ENCODE assay signal across 9 cellular contexts in genomic region chr6:159716247-159717086, GRCh38. TPM values are rescaled to one million over a fixed set of nuclear protein-coding genes. Genes with fewer than 3 reads are reported as not detected.
DNase-seq lines count a peak whose midpoint lies in the region; ATAC-seq and TF ChIP-seq lines count a peak whose summit lies in the region.
"Had no signal": no experiment of that assay in that cellular context is flagged by ENCODE, and none has a peak within 500 bp of the region (broad histone marks: within the 10 kb centered on the region; RNA-seq: fewer than 3 reads in every experiment).

No MANE protein-coding gene starts in this region.

- no peaks in the 10 kb centered on the region for H3K27me3 ChIP-seq in endodermal cell (ENCODE audit: control insufficient read depth, insufficient read depth, low read length, poor library complexity, severe bottlenecking)

- no peak overlapping the region for H3K9ac ChIP-seq in endodermal cell (ENCODE audit: extremely low read depth, low read length, poor library complexity, severe bottlenecking)

- H3K27ac Mint-ChIP-seq in natural killer cell treated with Interleukin-12 subunit alpha and Interleukin-12 subunit beta and Interleukin-15 and Interleukin-18, amount 100 ng/mL, for 72 hours = peak overlapping the region in 1 of 2 donors; percentile 88
- H3K27ac Mint-ChIP-seq in endodermal cell = no peak overlapping the region
- H3K27ac Mint-ChIP-seq: IgD-negative memory B cell had no signal

- peak; percentile 99 for DNase-seq in AG10803 (ENCODE audit: low read depth)
- DNase-seq in NCI-H460 (ENCODE audit: extremely low read depth, low read depth) = peak; percentile 31
- peak; percentile 95 for DNase-seq in epithelial cell of proximal tubule (ENCODE audit: low read depth)
- DNase-seq in natural killer cell treated with Interleukin-12 subunit alpha and Interleukin-12 subunit beta and Interleukin-15 and Interleukin-18, amount 100 ng/mL, for 72 hours (ENCODE audit: low spot score) = no peak
- DNase-seq in endodermal cell = no peak
- DNase-seq in OCI-M2 (lab: John Stamatoyannopoulos, UW; ENCODE audit: unreplicated experiment) = no peak
- no peak for DNase-seq in DMS153 treated with DMSO at 0.1 percent for 48 hours (lab: John Stamatoyannopoulos, UW; ENCODE audit: unreplicated experiment)

- H3K4me3 Mint-ChIP-seq in natural killer cell treated with Interleukin-12 subunit alpha and Interleukin-12 subunit beta and Interleukin-15 and Interleukin-18, amount 100 ng/mL, for 72 hours = peak overlapping the region; percentile 19
- H3K4me3 Mint-ChIP-seq in endodermal cell = no peak overlapping the region
- H3K4me3 Mint-ChIP-seq: IgD-negative memory B cell had no signal

- WGBS in endodermal cell (ENCODE audit: insufficient coverage in 1 of 2, insufficient read length in 1 of 2), 2 experiments = 92 to 100% methylated on average over 1 to 5 of the region's 5 CpGs

- no peaks in the 10 kb centered on the region for H3K9me3 ChIP-seq in endodermal cell (ENCODE audit: control insufficient read depth, low read length)

- no peaks in the 10 kb centered on the region for H3K9me3 Mint-ChIP-seq in natural killer cell treated with Interleukin-12 subunit alpha and Interleukin-12 subunit beta and Interleukin-15 and Interleukin-18, amount 100 ng/mL, for 72 hours
- no peaks in the 10 kb centered on the region for H3K9me3 Mint-ChIP-seq in endodermal cell
- H3K9me3 Mint-ChIP-seq: IgD-negative memory B cell had no signal

- peak overlapping the region; percentile 32 for H3K4me3 ChIP-seq in AG10803 (ENCODE audit: low read length)
- peak overlapping the region; percentile 5 for H3K4me3 ChIP-seq in epithelial cell of proximal tubule (ENCODE audit: low read depth, low read length)
- no peak overlapping the region for H3K4me3 ChIP-seq in endodermal cell (ENCODE audit: low read length)

- peaks cover 16 to 34% of the 10 kb centered on the region in 2 donors for H3K4me1 Mint-ChIP-seq in natural killer cell treated with Interleukin-12 subunit alpha and Interleukin-12 subunit beta and Interleukin-15 and Interleukin-18, amount 100 ng/mL, for 72 hours (ENCODE audit: low read depth in 2 of 2)
- peaks cover 11% of the 10 kb centered on the region for H3K4me1 Mint-ChIP-seq in endodermal cell

- H3K27me3 Mint-ChIP-seq in natural killer cell treated with Interleukin-12 subunit alpha and Interleukin-12 subunit beta and Interleukin-15 and Interleukin-18, amount 100 ng/mL, for 72 hours = no peaks in the 10 kb centered on the region
- no peaks in the 10 kb centered on the region for H3K27me3 Mint-ChIP-seq in endodermal cell (ENCODE audit: insufficient read depth)
- H3K27me3 Mint-ChIP-seq: IgD-negative memory B cell had no signal

- no peak overlapping the region for H3K27ac ChIP-seq in endodermal cell (ENCODE audit: low read depth, low read length)

- ATAC-seq in natural killer cell treated with Interleukin-12 subunit alpha and Interleukin-12 subunit beta and Interleukin-15 and Interleukin-18, amount 100 ng/mL, for 72 hours = peak; percentile 60 to 88
- no peak for ATAC-seq in GM18909 (IDR thresholded peaks at IDR 0.05; ENCODE audit: poor library complexity, unreplicated experiment)

- peaks cover 6% of the 10 kb centered on the region for H3K36me3 Mint-ChIP-seq in natural killer cell treated with Interleukin-12 subunit alpha and Interleukin-12 subunit beta and Interleukin-15 and Interleukin-18, amount 100 ng/mL, for 72 hours
- H3K36me3 Mint-ChIP-seq in endodermal cell (ENCODE audit: low read depth) = no peaks in the 10 kb centered on the region
- H3K36me3 Mint-ChIP-seq: IgD-negative memory B cell had no signal

- TF ChIP-seq CTCF in AG10803 (conservative IDR thresholded peaks at IDR 0.05; ENCODE audit: low read length) (peak; percentile 28), epithelial cell of proximal tubule (conservative IDR thresholded peaks at IDR 0.05; ENCODE audit: low read depth, low read length) (no peak), endodermal cell (conservative IDR thresholded peaks at IDR 0.05) (no peak)

- no peaks in the 10 kb centered on the region for H3K4me1 ChIP-seq in endodermal cell (ENCODE audit: control insufficient read depth, insufficient read depth, low read length)

- H3K36me3 ChIP-seq in endodermal cell (ENCODE audit: control insufficient read depth, insufficient read depth, low read length) = peaks cover 8% of the 10 kb centered on the region

RNA-seq across cellular contexts. Expression of gene WTAP, which starts 10.8 kb away (rescaled TPM):
- 57.4 and 65.7 TPM in 2 replicates for total RNA-seq in NCI-H460 (2014; rRNA removed; shearing (Covaris generic))
- polyA plus RNA-seq in NCI-H460 (2014; cell fraction: nucleus; rRNA removed) = 30.1 and 36.5 TPM in 2 replicates
- total RNA-seq in epithelial cell of proximal tubule (82.3 and 82.5 TPM in 2 replicates), endodermal cell (100 to 1,000 TPM; 112 to 119 TPM)
- total RNA-seq in natural killer cell treated with Interleukin-12 subunit alpha and Interleukin-12 subunit beta and Interleukin-15 and Interleukin-18, amount 100 ng/mL, for 72 hours = 100 to 1,000 TPM in 1 of 2 donors, 10 to 100 TPM in 1; 98.4 to 106 TPM
- polyA plus RNA-seq in endodermal cell (2013, experiment 1 of 2) = 117 TPM
- polyA plus RNA-seq in endodermal cell (2013, experiment 2 of 2) = 110 TPM

RNA-seq across cellular contexts. Expression of gene SOD2, which starts 23.4 kb away (rescaled TPM):
- 125 and 135 TPM in 2 replicates for total RNA-seq in NCI-H460 (2014; rRNA removed; shearing (Covaris generic))
- polyA plus RNA-seq in NCI-H460 (2014; cell fraction: nucleus; rRNA removed) = 75.0 and 75.9 TPM in 2 replicates
- total RNA-seq in epithelial cell of proximal tubule (91.4 and 93.9 TPM in 2 replicates), endodermal cell (10 to 100 TPM; 64.3 to 88.8 TPM)
- total RNA-seq in natural killer cell treated with Interleukin-12 subunit alpha and Interleukin-12 subunit beta and Interleukin-15 and Interleukin-18, amount 100 ng/mL, for 72 hours = 100 to 1,000 TPM; 232 to 842 TPM
- polyA plus RNA-seq in endodermal cell (2013, experiment 1 of 2) = 54.2 TPM
- polyA plus RNA-seq in endodermal cell (2013, experiment 2 of 2) = 51.1 TPM

RNA-seq across cellular contexts. Expression of gene ACAT2, which starts 45.4 kb away (rescaled TPM):
- total RNA-seq in NCI-H460 (2014; rRNA removed; shearing (Covaris generic)) = 12.7 and 13.0 TPM in 2 replicates
- 27.4 and 32.4 TPM in 2 replicates for polyA plus RNA-seq in NCI-H460 (2014; cell fraction: nucleus; rRNA removed)
- total RNA-seq in epithelial cell of proximal tubule = 38.3 and 110 TPM in 2 replicates
- 10 to 100 TPM; 70.0 to 88.7 TPM for total RNA-seq in natural killer cell treated with Interleukin-12 subunit alpha and Interleukin-12 subunit beta and Interleukin-15 and Interleukin-18, amount 100 ng/mL, for 72 hours
- total RNA-seq in endodermal cell = 100 to 1,000 TPM; 108 to 147 TPM
- 161 TPM for polyA plus RNA-seq in endodermal cell (2013, experiment 1 of 2)
- polyA plus RNA-seq in endodermal cell (2013, experiment 2 of 2) = 165 TPM

Comparison
In these comparisons a context has a peak if more than half of its experiments do, and no peak if none do; other contexts are left out.
1. DNase-seq: peak in AG10803 (single experiment), NCI-H460 (single experiment) and epithelial cell of proximal tubule (single experiment); none in natural killer cell treated with Interleukin-12 subunit alpha and Interleukin-12 subunit beta and Interleukin-15 and Interleukin-18, amount 100 ng/mL, for 72 hours (single experiment), endodermal cell (single experiment), OCI-M2 (single experiment) and DMS153 treated with DMSO at 0.1 percent for 48 hours (single experiment).